Comparison of ENCODE assay signal across 17 cellular contexts in genomic region chr3:115958531-115958930, GRCh38.
A peak's percentile ranks its signal among the peaks of the same experiment; 100 is the strongest.
DNase-seq lines count a peak whose midpoint lies in the region; ATAC-seq lines count a peak whose summit lies in the region.
"Had no signal": no experiment of that assay in that cellular context is flagged by ENCODE, and none has a peak within 500 bp of the region (broad histone marks: within the 10 kb centered on the region; RNA-seq: fewer than 3 reads in every experiment).

No MANE protein-coding gene starts in this region.

- ATAC-seq in HG02759 (IDR thresholded peaks at IDR 0.05; ENCODE audit: unreplicated experiment) (no peak), HG03342 (IDR thresholded peaks at IDR 0.05; ENCODE audit: unreplicated experiment) (no peak)
- ATAC-seq: HepG2 had no signal

- DNase-seq in DMS 273 (lab: John Stamatoyannopoulos, UW; ENCODE audit: unreplicated experiment) (peak; percentile 88), NCI-H1694 treated with DMSO at 0.1 percent for 48 hours (lab: John Stamatoyannopoulos, UW) (peak; percentile 92), NCI-H524 treated with DMSO at 0.1 percent for 48 hours (lab: John Stamatoyannopoulos, UW) (peak; percentile 18), pons (ENCODE audit: low spot score) (peak; percentile 20)
- no peak for DNase-seq in activated CD4-positive, CD25-positive, alpha-beta regulatory T cell treated with anti-CD3 and anti-CD28 coated beads, Interleukin-2, amount 50 U/mL, for 72 hours
- DNase-seq: ACHN; Calu3; CD4-positive, alpha-beta T cell; DMS153; DMS79 treated with DMSO at 0.1 percent for 48 hours; EL; GDM1; HCEC 1CT; HFFc6 had no signal
